ENCODE assay signal across 39 cellular contexts in the genomic region with DNA sequence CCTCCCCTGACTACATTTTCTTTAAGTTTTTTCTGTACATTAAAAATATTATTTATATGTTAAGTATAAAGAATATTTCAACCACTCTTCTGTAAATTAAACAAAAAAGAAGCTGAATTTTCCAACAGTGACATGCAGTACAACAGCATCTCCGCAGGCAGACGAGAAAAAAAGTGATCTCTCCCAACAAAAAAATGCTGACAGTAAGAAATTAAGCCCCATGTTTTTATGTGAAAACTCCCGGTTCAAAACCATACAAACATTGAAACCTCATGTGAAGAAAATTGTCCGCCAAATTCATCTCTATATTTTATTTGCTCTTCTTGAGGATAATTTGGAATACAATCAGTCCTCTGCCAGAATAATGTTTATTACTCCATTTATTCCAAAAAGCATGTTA.
"Had no signal": no experiment of that assay in that cellular context is flagged by ENCODE, and none has a peak within 500 bp of the region (broad histone marks: within the 10 kb centered on the region; RNA-seq: fewer than 3 reads in every experiment).

No MANE protein-coding gene starts in this region.

- H3K27ac Mint-ChIP-seq: activated CD4-positive, alpha-beta memory T cell treated with anti-CD3 and anti-CD28 coated beads, Interleukin-2, amount 10 ng/mL, durations not matched to agents 7 days and 5 days; activated CD4-positive, alpha-beta T cell treated with anti-CD3 and anti-CD28 coated beads for 36 hours; activated CD4-positive, alpha-beta T cell treated with anti-CD3 and anti-CD28 coated beads, Interleukin-2, amount 10 ng/mL, durations not matched to agents 7 days and 5 days; activated CD8-positive, alpha-beta memory T cell treated with anti-CD3 and anti-CD28 coated beads, Interleukin-2, amount 10 ng/mL, durations not matched to agents 7 days and 5 days; activated CD8-positive, alpha-beta T cell treated with anti-CD3 and anti-CD28 coated beads, Interleukin-2, amount 10 ng/mL, durations not matched to agents 7 days and 5 days; activated naive CD4-positive, alpha-beta T cell treated with anti-CD3 and anti-CD28 coated beads, Interleukin-2, amount 10 ng/mL, durations not matched to agents 7 days and 5 days; activated naive CD4-positive, alpha-beta T cell treated with anti-CD3 and anti-CD28 coated beads, Interleukin-2, amount 50 U/mL, for 24 hours; activated naive CD8-positive, alpha-beta T cell; activated naive CD8-positive, alpha-beta T cell treated with anti-CD3 and anti-CD28 coated beads, Interleukin-2, amount 10 ng/mL, durations not matched to agents 7 days and 5 days; activated naive CD8-positive, alpha-beta T cell treated with anti-CD3 and anti-CD28 coated beads, Interleukin-2, amount 50 U/mL, for 24 hours; activated T-cell treated with anti-CD3 and anti-CD28 coated beads, Interleukin-2, amount 50 U/mL, for 24 hours; activated T-helper 2 cell treated with anti-CD3 and anti-CD28 coated beads, Interferon-gamma antibody, Interleukin-2, Interleukin-4, amounts not matched to agents 10 μg/mL and 5 μg/mL and 100 μg/mL, durations not matched to agents 14 hours and 24 hours and 36 hours; brain; T-helper 1 cell treated with Interleukin-12 subunit alpha and Interleukin-12 subunit beta and Interleukin-4 antibody, amounts not matched to agents 30 μg/mL and 1 μg/mL, for 36 hours; T-helper 2 cell treated with Interferon-gamma antibody and Interleukin-4, amounts not matched to agents 5 μg/mL and 100 μg/mL, for 36 hours; WTC11 had no signal

- H3K4me1 ChIP-seq: ascending aorta had no signal

- H3K36me3 ChIP-seq: ascending aorta, cardiac muscle cell, WERI-Rb-1 had no signal

- DNase-seq: activated CD4-positive, alpha-beta memory T cell treated with anti-CD3 and anti-CD28 coated beads, Interleukin-2, amount 10 ng/mL, durations not matched to agents 7 days and 5 days; activated CD4-positive, alpha-beta T cell treated with anti-CD3 and anti-CD28 coated beads for 1 hour; activated CD4-positive, alpha-beta T cell treated with anti-CD3 and anti-CD28 coated beads for 36 hours; activated CD4-positive, alpha-beta T cell treated with anti-CD3 and anti-CD28 coated beads for 48 hours; activated CD4-positive, alpha-beta T cell treated with anti-CD3 and anti-CD28 coated beads, Interleukin-2, amount 10 ng/mL, durations not matched to agents 7 days and 5 days; activated CD4-positive, alpha-beta T cell treated with anti-CD3 and anti-CD28 coated beads, Interleukin-2, amount 50 U/mL, for 48 hours; activated CD4-positive, CD25-positive, alpha-beta regulatory T cell; activated CD8-positive, alpha-beta memory T cell treated with anti-CD3 and anti-CD28 coated beads for 24 hours; activated CD8-positive, alpha-beta memory T cell treated with anti-CD3 and anti-CD28 coated beads, Interleukin-2, amount 10 ng/mL, durations not matched to agents 7 days and 5 days; activated CD8-positive, alpha-beta memory T cell treated with anti-CD3 and anti-CD28 coated beads, Interleukin-2, amount 50 U/mL, for 48 hours; activated CD8-positive, alpha-beta T cell treated with anti-CD3 and anti-CD28 coated beads, Interleukin-2, amount 10 ng/mL, durations not matched to agents 7 days and 5 days; activated effector memory CD4-positive, alpha-beta T cell treated with Interleukin-2 at 50 U/mL for 16 hours; activated gamma-delta T cell; activated naive CD4-positive, alpha-beta T cell treated with anti-CD3 and anti-CD28 coated beads, Interleukin-2, amount 10 ng/mL, durations not matched to agents 7 days and 5 days; activated naive CD4-positive, alpha-beta T cell treated with Interleukin-2 at 50 U/mL for 16 hours; activated naive CD8-positive, alpha-beta T cell treated with anti-CD3 and anti-CD28 coated beads, Interleukin-2, amount 10 ng/mL, durations not matched to agents 7 days and 5 days; activated naive CD8-positive, alpha-beta T cell treated with anti-CD3 and anti-CD28 coated beads, Interleukin-2, amount 50 U/mL, for 24 hours; activated T-cell treated with anti-CD3 and anti-CD28 coated beads, Interleukin-2, amount 50 U/mL, for 24 hours; activated T-cell treated with anti-CD3 and anti-CD28 coated beads, Interleukin-2, amount 50 U/mL, for 48 hours; amygdala; anterior cingulate cortex; caudate nucleus; cerebellar nuclear complex; T-helper 2 cell; T-helper 9 cell; WERI-Rb-1 had no signal

- FAIRE-seq: bronchial epithelial cell, TTC549 had no signal

- H3K36me3 Mint-ChIP-seq: activated CD8-positive, alpha-beta memory T cell treated with anti-CD3 and anti-CD28 coated beads, Interleukin-2, amount 10 ng/mL, durations not matched to agents 7 days and 5 days; activated naive CD8-positive, alpha-beta T cell treated with anti-CD3 and anti-CD28 coated beads, Interleukin-2, amount 10 ng/mL, durations not matched to agents 7 days and 5 days; brain had no signal

- H3K9me3 Mint-ChIP-seq: activated CD4-positive, alpha-beta memory T cell treated with anti-CD3 and anti-CD28 coated beads, Interleukin-2, amount 10 ng/mL, durations not matched to agents 7 days and 5 days; activated CD4-positive, alpha-beta T cell treated with anti-CD3 and anti-CD28 coated beads, Interleukin-2, amount 10 ng/mL, durations not matched to agents 7 days and 5 days; activated naive CD4-positive, alpha-beta T cell treated with anti-CD3 and anti-CD28 coated beads, Interleukin-2, amount 10 ng/mL, durations not matched to agents 7 days and 5 days; activated naive CD4-positive, alpha-beta T cell treated with anti-CD3 and anti-CD28 coated beads, Interleukin-2, amount 50 U/mL, for 24 hours; activated naive CD8-positive, alpha-beta T cell treated with anti-CD3 and anti-CD28 coated beads, Interleukin-2, amount 10 ng/mL, durations not matched to agents 7 days and 5 days; activated naive CD8-positive, alpha-beta T cell treated with anti-CD3 and anti-CD28 coated beads, Interleukin-2, amount 50 U/mL, for 24 hours; activated T-cell treated with anti-CD3 and anti-CD28 coated beads, Interleukin-2, amount 50 U/mL, for 24 hours; activated T-helper 2 cell treated with anti-CD3 and anti-CD28 coated beads, Interferon-gamma antibody, Interleukin-2, Interleukin-4, amounts not matched to agents 10 μg/mL and 5 μg/mL and 100 μg/mL, durations not matched to agents 14 hours and 24 hours and 36 hours; central memory CD8-positive, alpha-beta T cell; T-helper 1 cell treated with Interleukin-12 subunit alpha and Interleukin-12 subunit beta and Interleukin-4 antibody, amounts not matched to agents 30 μg/mL and 1 μg/mL, for 36 hours; T-helper 2 cell treated with Interferon-gamma antibody and Interleukin-4, amounts not matched to agents 5 μg/mL and 100 μg/mL, for 36 hours had no signal

- H3K27ac ChIP-seq: ascending aorta, cardiac muscle cell, WERI-Rb-1 had no signal

- H3K4me3 ChIP-seq: ascending aorta, cardiac muscle cell had no signal

- H3K27me3 Mint-ChIP-seq: activated CD4-positive, alpha-beta memory T cell treated with anti-CD3 and anti-CD28 coated beads, Interleukin-2, amount 10 ng/mL, durations not matched to agents 7 days and 5 days; activated CD4-positive, alpha-beta T cell treated with anti-CD3 and anti-CD28 coated beads for 36 hours; activated CD4-positive, alpha-beta T cell treated with anti-CD3 and anti-CD28 coated beads, Interleukin-2, amount 10 ng/mL, durations not matched to agents 7 days and 5 days; activated CD8-positive, alpha-beta memory T cell treated with anti-CD3 and anti-CD28 coated beads, Interleukin-2, amount 10 ng/mL, durations not matched to agents 7 days and 5 days; activated naive CD4-positive, alpha-beta T cell treated with anti-CD3 and anti-CD28 coated beads, Interleukin-2, amount 10 ng/mL, durations not matched to agents 7 days and 5 days; activated naive CD4-positive, alpha-beta T cell treated with anti-CD3 and anti-CD28 coated beads, Interleukin-2, amount 50 U/mL, for 24 hours; activated naive CD8-positive, alpha-beta T cell; activated naive CD8-positive, alpha-beta T cell treated with anti-CD3 and anti-CD28 coated beads, Interleukin-2, amount 10 ng/mL, durations not matched to agents 7 days and 5 days; activated naive CD8-positive, alpha-beta T cell treated with anti-CD3 and anti-CD28 coated beads, Interleukin-2, amount 50 U/mL, for 24 hours; activated T-cell treated with anti-CD3 and anti-CD28 coated beads, Interleukin-2, amount 50 U/mL, for 24 hours; central memory CD8-positive, alpha-beta T cell had no signal

- ATAC-seq: activated CD4-positive, alpha-beta T cell treated with anti-CD3 and anti-CD28 coated beads for 36 hours; activated CD4-positive, CD25-positive, alpha-beta regulatory T cell treated with anti-CD3 and anti-CD28 coated beads, Interleukin-2, amount 50 U/mL, for 24 hours; activated CD8-positive, alpha-beta memory T cell treated with anti-CD3 and anti-CD28 coated beads, Interleukin-2, amount 10 ng/mL, durations not matched to agents 7 days and 5 days; activated CD8-positive, alpha-beta T cell treated with anti-CD3 and anti-CD28 coated beads, Interleukin-2, amount 10 ng/mL, durations not matched to agents 7 days and 5 days; activated naive CD8-positive, alpha-beta T cell treated with anti-CD3 and anti-CD28 coated beads, Interleukin-2, amount 50 U/mL, for 24 hours; WTC11 had no signal

- H3K9me3 ChIP-seq: ascending aorta had no signal

- H3K4me3 Mint-ChIP-seq: activated CD4-positive, alpha-beta memory T cell treated with anti-CD3 and anti-CD28 coated beads, Interleukin-2, amount 10 ng/mL, durations not matched to agents 7 days and 5 days; activated CD4-positive, alpha-beta T cell treated with anti-CD3 and anti-CD28 coated beads for 36 hours; activated CD4-positive, alpha-beta T cell treated with anti-CD3 and anti-CD28 coated beads, Interleukin-2, amount 10 ng/mL, durations not matched to agents 7 days and 5 days; activated CD8-positive, alpha-beta memory T cell treated with anti-CD3 and anti-CD28 coated beads, Interleukin-2, amount 10 ng/mL, durations not matched to agents 7 days and 5 days; activated CD8-positive, alpha-beta T cell treated with anti-CD3 and anti-CD28 coated beads, Interleukin-2, amount 10 ng/mL, durations not matched to agents 7 days and 5 days; activated naive CD4-positive, alpha-beta T cell treated with anti-CD3 and anti-CD28 coated beads, Interleukin-2, amount 10 ng/mL, durations not matched to agents 7 days and 5 days; activated naive CD4-positive, alpha-beta T cell treated with anti-CD3 and anti-CD28 coated beads, Interleukin-2, amount 50 U/mL, for 24 hours; activated naive CD8-positive, alpha-beta T cell; activated naive CD8-positive, alpha-beta T cell treated with anti-CD3 and anti-CD28 coated beads, Interleukin-2, amount 10 ng/mL, durations not matched to agents 7 days and 5 days; activated naive CD8-positive, alpha-beta T cell treated with anti-CD3 and anti-CD28 coated beads, Interleukin-2, amount 50 U/mL, for 24 hours; activated T-cell treated with anti-CD3 and anti-CD28 coated beads, Interleukin-2, amount 50 U/mL, for 24 hours; brain; central memory CD8-positive, alpha-beta T cell; T-helper 1 cell treated with Interleukin-12 subunit alpha and Interleukin-12 subunit beta and Interleukin-4 antibody, amounts not matched to agents 30 μg/mL and 1 μg/mL, for 36 hours; T-helper 2 cell treated with Interferon-gamma antibody and Interleukin-4, amounts not matched to agents 5 μg/mL and 100 μg/mL, for 36 hours; WTC11 had no signal

- H3K27me3 ChIP-seq: ascending aorta, cardiac muscle cell had no signal

- H3K4me1 Mint-ChIP-seq: activated CD4-positive, alpha-beta T cell treated with anti-CD3 and anti-CD28 coated beads for 36 hours; activated CD4-positive, alpha-beta T cell treated with anti-CD3 and anti-CD28 coated beads, Interleukin-2, amount 10 ng/mL, durations not matched to agents 7 days and 5 days; activated CD8-positive, alpha-beta memory T cell treated with anti-CD3 and anti-CD28 coated beads, Interleukin-2, amount 10 ng/mL, durations not matched to agents 7 days and 5 days; activated naive CD4-positive, alpha-beta T cell treated with anti-CD3 and anti-CD28 coated beads, Interleukin-2, amount 10 ng/mL, durations not matched to agents 7 days and 5 days; activated naive CD4-positive, alpha-beta T cell treated with anti-CD3 and anti-CD28 coated beads, Interleukin-2, amount 50 U/mL, for 24 hours; activated naive CD8-positive, alpha-beta T cell treated with anti-CD3 and anti-CD28 coated beads, Interleukin-2, amount 10 ng/mL, durations not matched to agents 7 days and 5 days; activated naive CD8-positive, alpha-beta T cell treated with anti-CD3 and anti-CD28 coated beads, Interleukin-2, amount 50 U/mL, for 24 hours; brain; central memory CD8-positive, alpha-beta T cell; WTC11 had no signal
